ENCODE assay signal across 8 cellular contexts in the genomic region with DNA sequence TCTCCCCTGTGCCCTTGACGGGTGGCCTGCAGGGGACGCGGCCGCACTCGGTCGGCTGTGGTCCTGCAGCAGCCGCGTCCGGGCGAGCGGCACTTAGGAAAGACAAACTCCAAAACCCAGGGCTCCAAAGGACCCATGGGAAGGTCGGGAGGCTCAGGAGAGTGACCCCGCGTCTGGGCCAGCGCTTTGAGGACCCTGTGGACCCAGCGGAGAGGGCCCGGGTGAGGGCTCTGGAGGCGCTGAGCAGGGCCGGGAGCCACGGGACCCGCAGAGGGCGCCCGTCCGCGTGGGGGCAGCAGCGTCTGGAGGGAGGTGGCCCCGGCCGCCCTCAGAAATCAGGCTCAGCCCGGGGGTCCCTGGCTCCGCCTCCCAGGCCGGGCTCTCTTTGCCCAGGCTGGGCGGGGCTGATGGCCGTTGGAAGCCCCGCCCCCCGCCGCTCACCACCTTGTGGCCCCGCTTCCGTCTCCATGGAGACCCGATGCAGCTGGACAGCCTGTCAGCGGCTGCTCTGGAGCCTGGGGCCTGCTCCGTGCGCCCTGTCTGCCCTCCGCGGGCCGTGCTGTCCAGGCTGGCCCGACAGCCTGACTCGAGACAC. TPM values are rescaled to one million over a fixed set of nuclear protein-coding genes. Genes with fewer than 3 reads are reported as not detected.
DNase-seq lines count a peak whose midpoint lies in the region; ATAC-seq, FAIRE-seq and TF ChIP-seq lines count a peak whose summit lies in the region.

No MANE protein-coding gene starts in this region.

- RAD21 ChIA-PET in HCT116 (lab: Charles Lee; ENCODE audit: low non-redundant PET in 1 of 2, low total read pairs in 2 of 2, uncharacterized antibody in 2 of 2, unreplicated experiment in 2 of 2) = no interaction called here

- H3K27ac ChIP-seq in BLaER1 treated with 17β-estradiol and CSF1 and Interleukin-3, amounts not matched to agents 10 nM and 100 nM = no peak overlapping the region
- no peak overlapping the region for H3K27ac ChIP-seq in HCT116 (ENCODE audit: low read depth, low read length)
- no peak overlapping the region for H3K27ac ChIP-seq in astrocyte (ENCODE audit: low read depth, low read length)
- no peak overlapping the region for H3K27ac ChIP-seq in transverse colon

- no peak overlapping the region for H2AFZ ChIP-seq in HCT116 (ENCODE audit: low read depth, low read length, poor library complexity, severe bottlenecking)
- peak overlapping the region; percentile 66 for H2AFZ ChIP-seq in astrocyte (ENCODE audit: low read depth, low read length)

- peaks cover 0 to 9% (median 0%) of the 10 kb centered on the region in 10 experiments; a peak in 2 of 20 replicates for H3K4me1 ChIP-seq in BLaER1 treated with 17β-estradiol and CSF1 and Interleukin-3, amounts not matched to agents 10 nM and 100 nM
- H3K4me1 ChIP-seq in HCT116 (ENCODE audit: control insufficient read depth in 1 of 2, insufficient read depth in 2 of 2, low read length in 2 of 2) = no peaks in the 10 kb centered on the region
- H3K4me1 ChIP-seq in astrocyte (ENCODE audit: insufficient read depth, low read length) = no peaks in the 10 kb centered on the region
- peaks cover 3 to 9% (median 9%) of the 10 kb centered on the region in 4 donors for H3K4me1 ChIP-seq in transverse colon

- no peaks in the 10 kb centered on the region for H3K36me3 ChIP-seq in BLaER1 treated with 17β-estradiol and CSF1 and Interleukin-3, amounts not matched to agents 10 nM and 100 nM
- H3K36me3 ChIP-seq in HCT116 (ENCODE audit: control insufficient read depth in 1 of 2, insufficient read depth in 2 of 2, low read length in 2 of 2) (no peaks in the 10 kb centered on the region), astrocyte (ENCODE audit: insufficient read depth, low read length) (no peaks in the 10 kb centered on the region), transverse colon (no peaks in the 10 kb centered on the region)

- H3K4me1 Mint-ChIP-seq in astrocyte (ENCODE audit: low read depth, unreplicated experiment) (no peaks in the 10 kb centered on the region), immature natural killer cell (peaks cover 4 to 8% of the 10 kb centered on the region in 2 donors)

- in situ Hi-C loops in transverse colon (cut with MboI; ENCODE audit: low pct_ligation_motif_present in 1 of 4, low pct_unique_long_range_greater_than_20kb in 1 of 4, low sequenced_read_pairs in 3 of 4) = no loop called here

- no peak for TF ChIP-seq EP300 in transverse colon (IDR thresholded peaks at IDR 0.05; ENCODE audit: low read depth)

- H3K9me2 ChIP-seq in HCT116 (ENCODE audit: insufficient read depth) = no peaks in the 10 kb centered on the region

- no peaks in the 10 kb centered on the region for H3K9me3 ChIP-seq in BLaER1 treated with 17β-estradiol and CSF1 and Interleukin-3, amounts not matched to agents 10 nM and 100 nM (replicated peaks in 1 of 11)
- H3K9me3 ChIP-seq in HCT116 (ENCODE audit: control insufficient read depth in 1 of 2, insufficient read depth in 1 of 2, low read depth in 1 of 2, low read length in 2 of 2) = no peaks in the 10 kb centered on the region
- H3K9me3 ChIP-seq in astrocyte (ENCODE audit: insufficient read depth, low read depth, low read length) = no peaks in the 10 kb centered on the region
- H3K9me3 ChIP-seq in transverse colon = no peaks in the 10 kb centered on the region

- no peaks in the 10 kb centered on the region for H3K79me2 ChIP-seq in HCT116 (ENCODE audit: insufficient read depth, low read length)
- no peaks in the 10 kb centered on the region for H3K79me2 ChIP-seq in astrocyte (ENCODE audit: insufficient read depth, low read length)

- CTCF ChIA-PET in HCT116 (lab: Charles Lee) = no interaction called here

- intact Hi-C loops in HCT116 (cut with micrococcal nuclease) = no loop called here
- intact Hi-C loops in transverse colon (cut with DNase I; ENCODE audit: low total_unique reads) = no loop called here

- 2 to 42% methylated on average over 7 to 32 of the region's 47 CpGs for WGBS in transverse colon (ENCODE audit: low coverage in 1 of 2), 2 donors

- H3K36me3 Mint-ChIP-seq in astrocyte (ENCODE audit: low read depth, unreplicated experiment) (no peaks in the 10 kb centered on the region), immature natural killer cell (no peaks in the 10 kb centered on the region)

- H3K4me3 ChIP-seq in BLaER1 treated with 17β-estradiol and CSF1 and Interleukin-3, amounts not matched to agents 10 nM and 100 nM = no peak overlapping the region
- H3K4me3 ChIP-seq in HCT116 (replicated peaks in 1 of 2; ENCODE audit: low read depth in 1 of 2, low read length in 2 of 2) = no peak overlapping the region
- H3K4me3 ChIP-seq in astrocyte (ENCODE audit: insufficient read depth, low read depth, low read length) = no peak overlapping the region
- peak overlapping the region in 2 of 4 donors; percentile 18 to 34 for H3K4me3 ChIP-seq in transverse colon

- peak overlapping the region in 7 of 11 experiments; percentile 7 to 48 (median 25); a peak in 9 of 22 replicates for H3K4me2 ChIP-seq in BLaER1 treated with 17β-estradiol and CSF1 and Interleukin-3, amounts not matched to agents 10 nM and 100 nM
- no peak overlapping the region for H3K4me2 ChIP-seq in HCT116 (ENCODE audit: low read length)
- H3K4me2 ChIP-seq in astrocyte (ENCODE audit: low read length) = peak overlapping the region; percentile 55

- H3K27ac Mint-ChIP-seq in astrocyte (ENCODE audit: unreplicated experiment) = no peak overlapping the region
- no peak overlapping the region for H3K27ac Mint-ChIP-seq in immature natural killer cell

- POLR2A ChIA-PET in HCT116 (lab: Charles Lee) = no interaction called here

- TF ChIP-seq POLR2A in HCT116 (IDR thresholded peaks at IDR 0.05; ENCODE audit: borderline replicate concordance, extremely low read depth, insufficient read depth, insufficient read length) (no peak), transverse colon (IDR thresholded peaks at IDR 0.05) (no peak)

- TF ChIP-seq RAD21 in HCT116 (IDR thresholded peaks at IDR 0.05; ENCODE audit: low read depth) = no peak

- peaks cover 0 to 13% (median 0%) of the 10 kb centered on the region in 11 experiments; a peak in 2 of 22 replicates for H4K20me1 ChIP-seq in BLaER1 treated with 17β-estradiol and CSF1 and Interleukin-3, amounts not matched to agents 10 nM and 100 nM
- H4K20me1 ChIP-seq in HCT116 (ENCODE audit: insufficient read depth) (no peaks in the 10 kb centered on the region), astrocyte (ENCODE audit: insufficient read depth, low read length) (no peaks in the 10 kb centered on the region)

- H3K27me3 Mint-ChIP-seq in astrocyte (ENCODE audit: low read depth, unreplicated experiment) (peaks cover 53% of the 10 kb centered on the region), immature natural killer cell (ENCODE audit: low read depth in 3 of 3) (peaks cover 3 to 10% (median 4%) of the 10 kb centered on the region in 3 donors)

- no peak for TF ChIP-seq CTCF in HCT116 (IDR thresholded peaks at IDR 0.05 in 2 of 3, conservative IDR thresholded peaks at IDR 0.05 in 1 of 3; ENCODE audit: borderline replicate concordance in 1 of 3, insufficient read depth in 1 of 3, low read depth in 2 of 3, low read length in 2 of 3)
- TF ChIP-seq CTCF in astrocyte (IDR thresholded peaks at IDR 0.05; ENCODE audit: insufficient read depth, low read depth, low read length) = no peak
- TF ChIP-seq CTCF in transverse colon (IDR thresholded peaks at IDR 0.05) = peak in 1 of 5 experiments; percentile 22

- no peaks in the 10 kb centered on the region; a peak in 1 of 22 replicates for H3K27me3 ChIP-seq in BLaER1 treated with 17β-estradiol and CSF1 and Interleukin-3, amounts not matched to agents 10 nM and 100 nM
- H3K27me3 ChIP-seq in HCT116 (ENCODE audit: insufficient read depth, low read length) = no peaks in the 10 kb centered on the region
- H3K27me3 ChIP-seq in astrocyte (ENCODE audit: insufficient read depth, low read length) = peaks cover 7% of the 10 kb centered on the region
- peaks cover 7% of the 10 kb centered on the region for H3K27me3 ChIP-seq in transverse colon

- no peak for DNase-seq in HCT116 (ENCODE audit: low read depth, low spot score)
- DNase-seq in astrocyte (ENCODE audit: low read depth) = no peak
- DNase-seq in immature natural killer cell = peak; percentile 30 to 46 (median 36)
- DNase-seq in transverse colon = peak; percentile 46
- no peak for DNase-seq in H4 (ENCODE audit: low spot score)

- ATAC-seq in HCT116 = peak; percentile 58
- ATAC-seq in GM18520 (IDR thresholded peaks at IDR 0.05; ENCODE audit: unreplicated experiment) = no peak
- ATAC-seq in HG03354 (IDR thresholded peaks at IDR 0.05; ENCODE audit: poor library complexity, severe bottlenecking, unreplicated experiment) = no peak

- no peak overlapping the region for H3K4me3 Mint-ChIP-seq in astrocyte (ENCODE audit: unreplicated experiment)
- peak overlapping the region in 1 of 5 donors; percentile 41 for H3K4me3 Mint-ChIP-seq in immature natural killer cell

- no TSS peak for BruUV-seq in HCT116 (replicated peaks; lab: Mats Ljungman, UMichigan)

- H3K9ac ChIP-seq in BLaER1 treated with 17β-estradiol and CSF1 and Interleukin-3, amounts not matched to agents 10 nM and 100 nM = no peak overlapping the region
- H3K9ac ChIP-seq in HCT116 (ENCODE audit: low read length) = no peak overlapping the region
- no peak overlapping the region for H3K9ac ChIP-seq in astrocyte (ENCODE audit: low read length)

- H3K9me3 Mint-ChIP-seq in astrocyte (ENCODE audit: unreplicated experiment) (no peaks in the 10 kb centered on the region), immature natural killer cell (no peaks in the 10 kb centered on the region)

- no peak for FAIRE-seq in astrocyte (lab: Jason Lieb, UNC)

TF ChIP-seq in HCT116, 20 proteins besides CTCF, POLR2A, EP300 and RAD21 (continues in another document):
- TF ChIP-seq SP1 (IDR thresholded peaks at IDR 0.05; ENCODE audit: low read depth) (no peak), POLR2AphosphoS5 (IDR thresholded peaks at IDR 0.05; ENCODE audit: low read depth, low read length) (no peak)

RNA-seq across cellular contexts. Expression of a gene that starts 34.6 kb away (rescaled TPM):
- total RNA-seq in HCT116 (2021; ENCODE audit: unreplicated experiment) (1,853 TPM), astrocyte (1,349 and 1,479 TPM in 2 replicates), transverse colon (100 to 1,000 TPM; 373 to 937 (median 550) TPM)
- polyA plus RNA-seq in HCT116 (2012) = 3,831 and 4,369 TPM in 2 replicates
- polyA plus RNA-seq in immature natural killer cell = 1,000 to 10,000 TPM in 2 of 3 donors, 100 to 1,000 TPM in 1; 525 to 1,812 (median 1,173) TPM
- total RNA-seq in H4 (2014; rRNA removed; shearing (Covaris generic)) = 1,359 and 1,427 TPM in 2 replicates

Comparison
In these comparisons a context has a peak if more than half of its experiments do, and no peak if none do; other contexts are left out.
1. DNase-seq: peak in immature natural killer cell (3 of 3) and transverse colon (single experiment); none in HCT116 (single experiment), astrocyte (single experiment) and H4 (single experiment).